In genomic region chr11:77753230-77753629, GRCh38 we compare ENCODE assay signal across 1 cellular context.
TF ChIP-seq lines count a peak whose summit lies in the region.

No MANE protein-coding gene starts in this region.

TF ChIP-seq in GM12878, 131 proteins besides CTCF, POLR2A, EP300 and RAD21 (continued from another document):
- TF ChIP-seq ZBTB4 (CRISPR knock-in tag; IDR thresholded peaks at IDR 0.05) (no peak), SMC3 (IDR thresholded peaks at IDR 0.05; ENCODE audit: borderline replicate concordance, low read length) (no peak)
